ENCODE assay signal across 23 cellular contexts in genomic region chr3:110026421-110026820, GRCh38.
DNase-seq lines count a peak whose midpoint lies in the region; FAIRE-seq and TF ChIP-seq lines count a peak whose summit lies in the region.
"Had no signal": no experiment of that assay in that cellular context is flagged by ENCODE, and none has a peak within 500 bp of the region (broad histone marks: within the 10 kb centered on the region; RNA-seq: fewer than 3 reads in every experiment).

No MANE protein-coding gene starts in this region.

- H3K9me3 ChIP-seq in kidney (ENCODE audit: control insufficient read depth in 1 of 2, low read length in 2 of 2): no peaks in the 10 kb centered on the region
- H3K9me3 ChIP-seq: A549 had no signal

- intact Hi-C loops in kidney (cut with DNase I): no loop called here

- H3K9ac ChIP-seq in kidney (ENCODE audit: low read length in 2 of 2): no peak overlapping the region
- H3K9ac ChIP-seq: KMS-11 had no signal

- no peak overlapping the region for H3K4me3 ChIP-seq in kidney (ENCODE audit: low read length in 2 of 2)
- H3K4me3 ChIP-seq: A549 had no signal

- no peak for TF ChIP-seq CTCF in GM20000 (IDR thresholded peaks at IDR 0.05; ENCODE audit: extremely low read depth, missing control alignments)
- no peak for TF ChIP-seq CTCF in kidney (IDR thresholded peaks at IDR 0.05; ENCODE audit: borderline replicate concordance, extremely low read depth, insufficient read depth)

- no peak for FAIRE-seq in kidney (lab: Jason Lieb, UNC)
- FAIRE-seq: GM18507 had no signal

- DNase-seq in A172 (ENCODE audit: low spot score) (peak; percentile 7), EL (peak; percentile 7), M059J (ENCODE audit: low read depth) (peak; percentile 15), fibroblast of peridontal ligament (ENCODE audit: extremely low read depth) (peak; percentile 17), T-helper 2 cell (no peak), GM20000 (ENCODE audit: low spot score) (no peak), NCI-H1417 (lab: John Stamatoyannopoulos, UW) (no peak), kidney (no peak)
- DNase-seq: C1 segment of cervical spinal cord; CD4-positive, alpha-beta memory T cell; COR-L47; DND-41; NCI-H1092 treated with DMSO at 0.1 percent for 48 hours; NCI-H2029; NCI-H446 treated with DMSO at 0.1 percent for 48 hours; NCI-H526; SHP77; T-helper 17 cell had no signal

- no peaks in the 10 kb centered on the region for H3K36me3 ChIP-seq in kidney (ENCODE audit: control insufficient read depth in 1 of 2, insufficient read depth in 2 of 2, low read length in 2 of 2)

- H3K27ac ChIP-seq in kidney (ENCODE audit: low read depth in 2 of 2, low read length in 2 of 2): no peak overlapping the region
- H3K27ac ChIP-seq: A549, HL-60, KMS-11, RWPE1 had no signal

- no peaks in the 10 kb centered on the region for H3K4me1 ChIP-seq in kidney (ENCODE audit: control insufficient read depth in 1 of 2, insufficient read depth in 1 of 2, low read depth in 1 of 2, low read length in 2 of 2)

Comparison
In these comparisons a context has a peak if more than half of its experiments do, and no peak if none do; other contexts are left out.
1. DNase-seq: peak in A172 (single experiment), EL (single experiment), M059J (single experiment) and fibroblast of peridontal ligament (single experiment); none in T-helper 2 cell (0 of 5), GM20000 (single experiment), NCI-H1417 (0 of 3) and kidney (single experiment).